In genomic region chr3:27487383-27487782, GRCh38 we compare ENCODE assay signal across 16 cellular contexts. TPM values are rescaled to one million over a fixed set of nuclear protein-coding genes. Genes with fewer than 3 reads are reported as not detected.
DNase-seq lines count a peak whose midpoint lies in the region; ATAC-seq and TF ChIP-seq lines count a peak whose summit lies in the region.
"Had no signal": no experiment of that assay in that cellular context is flagged by ENCODE, and none has a peak within 500 bp of the region (broad histone marks: within the 10 kb centered on the region; RNA-seq: fewer than 3 reads in every experiment).

No MANE protein-coding gene starts in this region.

- intact Hi-C loops in left ventricle myocardium inferior (cut with micrococcal nuclease) = no loop called here
- intact Hi-C loops in right cardiac atrium (cut with DNase I) = no loop called here
- intact Hi-C loops in thyroid gland (cut with DNase I) = no loop called here

- H3K27ac ChIP-seq in left ventricle myocardium inferior (replicated peaks) (peak overlapping the region; percentile 95), right cardiac atrium (ENCODE audit: low read length) (no peak overlapping the region), gastroesophageal sphincter (peak overlapping the region in 3 of 4 donors; percentile 96 to 99 (median 98)), thyroid gland (no peak overlapping the region)
- H3K27ac ChIP-seq: HL-60 had no signal

- TF ChIP-seq CTCF in left ventricle myocardium inferior (IDR thresholded peaks at IDR 0.05; ENCODE audit: borderline replicate concordance) = no peak
- TF ChIP-seq CTCF in gastroesophageal sphincter (IDR thresholded peaks at IDR 0.05) = no peak
- TF ChIP-seq CTCF in thyroid gland (IDR thresholded peaks at IDR 0.05) = no peak

- H3K4me3 ChIP-seq in left ventricle myocardium inferior (no peak overlapping the region), right cardiac atrium (ENCODE audit: low read length) (no peak overlapping the region), endocrine pancreas (ENCODE audit: control insufficient read depth, insufficient read depth, low read length) (peak overlapping the region; percentile 79), gastroesophageal sphincter (no peak overlapping the region), thyroid gland (replicated peaks in 1 of 3) (no peak overlapping the region)
- H3K4me3 ChIP-seq: GM12878 had no signal

- 46% methylated on average over 1 of the region's 1 CpG for WGBS in right cardiac atrium
- WGBS in gastroesophageal sphincter (ENCODE audit: low coverage in 1 of 2), 2 donors = 12% methylated on average over 1 of the region's 1 CpG
- WGBS in thyroid gland, 2 donors = 40 to 59% methylated on average over 1 of the region's 1 CpG

- H3K9ac ChIP-seq in endocrine pancreas (ENCODE audit: control insufficient read depth, insufficient read depth, low read length) = no peak overlapping the region

- TF ChIP-seq POLR2A in gastroesophageal sphincter (IDR thresholded peaks at IDR 0.05) = no peak
- TF ChIP-seq POLR2A in thyroid gland (IDR thresholded peaks at IDR 0.05) = no peak

- ATAC-seq in right cardiac atrium (no peak), gastroesophageal sphincter (no peak)
- ATAC-seq: GM12878 had no signal

- peaks cover 32% of the 10 kb centered on the region for H3K4me1 ChIP-seq in left ventricle myocardium inferior
- no peaks in the 10 kb centered on the region for H3K4me1 ChIP-seq in right cardiac atrium (ENCODE audit: control insufficient read depth, insufficient read depth, low read length)
- peaks cover 8% of the 10 kb centered on the region for H3K4me1 ChIP-seq in endocrine pancreas (ENCODE audit: control insufficient read depth, insufficient read depth, low read length)
- peaks cover 0 to 38% (median 1%) of the 10 kb centered on the region in 3 donors for H3K4me1 ChIP-seq in gastroesophageal sphincter
- peaks cover 0 to 4% of the 10 kb centered on the region in 2 donors for H3K4me1 ChIP-seq in thyroid gland

- TF ChIP-seq EP300 in gastroesophageal sphincter (IDR thresholded peaks at IDR 0.05) = no peak

- H3K9me3 ChIP-seq in left ventricle myocardium inferior (replicated peaks) = no peaks in the 10 kb centered on the region
- no peaks in the 10 kb centered on the region for H3K9me3 ChIP-seq in right cardiac atrium (ENCODE audit: control insufficient read depth, low read length)
- H3K9me3 ChIP-seq in endocrine pancreas (ENCODE audit: control insufficient read depth, low read length) = no peaks in the 10 kb centered on the region
- H3K9me3 ChIP-seq in gastroesophageal sphincter = no peaks in the 10 kb centered on the region
- H3K9me3 ChIP-seq in thyroid gland = no peaks in the 10 kb centered on the region

- no peaks in the 10 kb centered on the region for H3K27me3 ChIP-seq in left ventricle myocardium inferior (ENCODE audit: low read depth)
- no peaks in the 10 kb centered on the region for H3K27me3 ChIP-seq in right cardiac atrium (ENCODE audit: control insufficient read depth, insufficient read depth)
- no peaks in the 10 kb centered on the region for H3K27me3 ChIP-seq in endocrine pancreas (ENCODE audit: control insufficient read depth, insufficient read depth, low read length)
- no peaks in the 10 kb centered on the region for H3K27me3 ChIP-seq in gastroesophageal sphincter
- H3K27me3 ChIP-seq in thyroid gland = no peaks in the 10 kb centered on the region

- DNase-seq in left ventricle myocardium inferior (no peak), right cardiac atrium (no peak), NCI-H187 treated with DMSO at 0.1 percent for 48 hours (lab: John Stamatoyannopoulos, UW) (no peak), thyroid gland (no peak)
- no peak for DNase-seq in activated CD4-positive, CD25-positive, alpha-beta regulatory T cell treated with anti-CD3 and anti-CD28 coated beads, Interleukin-2, amount 50 U/mL, for 72 hours
- DNase-seq: ACHN; C1 segment of cervical spinal cord; Calu3; CD4-positive, alpha-beta T cell; DMS79; HCEC 1CT; HFFc6 had no signal

- H3K36me3 ChIP-seq in left ventricle myocardium inferior (no peaks in the 10 kb centered on the region), endocrine pancreas (ENCODE audit: control insufficient read depth, insufficient read depth, low read length) (no peaks in the 10 kb centered on the region), gastroesophageal sphincter (no peaks in the 10 kb centered on the region), thyroid gland (no peaks in the 10 kb centered on the region)

RNA-seq across cellular contexts. Expression of gene SLC4A7, which starts 3.2 kb away (rescaled TPM):
- total RNA-seq in left ventricle myocardium inferior = 12.2 TPM
- 10 to 100 TPM; 15.7 to 20.6 (median 19.0) TPM for total RNA-seq in right cardiac atrium
- polyA plus RNA-seq in right cardiac atrium = 3.5 TPM
- 10 to 100 TPM; 23.1 to 62.9 (median 43.6) TPM for total RNA-seq in gastroesophageal sphincter
- 10 to 100 TPM; 22.0 to 47.6 (median 32.3) TPM for total RNA-seq in thyroid gland

Comparison
In these comparisons a context has a peak if more than half of its experiments do, and no peak if none do; other contexts are left out.
1. H3K27ac ChIP-seq: peak in left ventricle myocardium inferior (single experiment) and gastroesophageal sphincter (3 of 4); none in right cardiac atrium (single experiment) and thyroid gland (0 of 3).